In the genomic region with DNA sequence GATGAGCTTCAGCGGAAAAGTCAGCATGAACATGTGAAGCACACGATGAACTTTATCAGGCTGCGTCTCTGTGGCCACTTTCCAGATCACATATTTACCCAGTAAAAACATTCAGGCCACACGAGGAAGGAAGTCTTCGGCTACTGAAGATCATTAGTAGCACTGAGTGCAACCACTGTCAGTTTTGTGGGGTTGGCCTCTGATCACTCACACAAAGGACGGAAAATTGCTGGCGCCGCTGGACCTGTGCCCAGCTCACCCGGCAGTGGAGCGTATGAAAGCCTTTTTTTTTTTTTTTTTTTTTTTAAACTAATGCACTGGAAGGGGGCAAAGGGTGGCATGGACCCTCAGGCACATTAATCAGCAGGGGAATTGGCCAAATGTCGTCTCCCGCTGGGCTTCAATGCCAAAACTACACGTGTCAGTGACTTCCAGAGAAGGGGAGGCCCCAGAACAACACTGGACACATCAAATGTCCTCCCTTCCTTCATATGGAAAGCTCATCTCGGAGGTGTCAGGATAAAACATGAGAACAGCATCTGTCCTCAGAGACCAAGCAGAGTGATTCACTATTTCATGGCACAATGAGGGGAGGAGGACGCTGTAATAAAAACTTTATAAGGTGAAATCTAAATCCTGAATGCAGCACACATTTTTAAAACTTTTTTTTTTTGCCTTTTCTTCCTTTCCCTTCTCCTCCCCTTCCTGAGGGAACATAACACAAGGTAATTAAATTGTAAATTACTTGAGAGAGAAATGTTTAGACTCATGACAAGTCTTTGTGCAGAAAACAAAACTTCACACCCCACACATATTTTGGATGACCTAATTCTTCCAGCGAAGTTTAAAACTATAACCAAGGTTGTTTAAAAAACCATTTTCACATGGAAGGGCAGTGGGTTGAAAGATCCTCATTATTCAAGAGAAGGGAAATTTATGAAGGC, we compare ENCODE assay signal across 8 cellular contexts.
A peak's percentile ranks its signal among the peaks of the same experiment; 100 is the strongest.
DNase-seq lines count a peak whose midpoint lies in the region; ATAC-seq and TF ChIP-seq lines count a peak whose summit lies in the region.

No MANE protein-coding gene starts in this region.

- no peak for TF ChIP-seq POLR2A in gastrocnemius medialis (IDR thresholded peaks at IDR 0.05)

- H3K9me3 Mint-ChIP-seq in immature natural killer cell = peaks cover 9 to 19% (median 12%) of the 10 kb centered on the region in 6 donors

- H3K4me1 ChIP-seq in SK-N-SH (ENCODE audit: control insufficient read depth in 1 of 2, insufficient read depth in 2 of 2, low read depth in 1 of 2, low read length in 1 of 2) = peaks cover 14 to 34% of the 10 kb centered on the region in 2 experiments; a peak in 3 of 4 replicates
- no peaks in the 10 kb centered on the region for H3K4me1 ChIP-seq in gastrocnemius medialis

- peak overlapping the region in 1 of 2 experiments; percentile 40; a peak in 1 of 4 replicates for H3K27ac ChIP-seq in SK-N-SH (ENCODE audit: low read depth in 2 of 2, low read length in 1 of 2)
- peak overlapping the region in 1 of 4 donors; percentile 23 for H3K27ac ChIP-seq in gastrocnemius medialis

- peak in 1 of 2 experiments; percentile 8; a peak in 1 of 4 replicates for TF ChIP-seq EP300 in SK-N-SH (IDR thresholded peaks at IDR 0.05; ENCODE audit: borderline replicate concordance in 1 of 2, low read depth in 1 of 2, low read length in 1 of 2)

- H3K36me3 ChIP-seq in SK-N-SH (replicated peaks in 1 of 2; ENCODE audit: control insufficient read depth in 1 of 2, insufficient read depth in 2 of 2, low read length in 1 of 2) (peaks cover 0 to 6% of the 10 kb centered on the region in 2 experiments), gastrocnemius medialis (no peaks in the 10 kb centered on the region)

- POLR2A ChIA-PET in SK-N-SH (lab: Yijun Ruan, JAX) = interaction anchor here (1.2 kb wide), 1 partner anchor 30 kb away, joined by 4 read pairs; no protein-coding TSS in a partner anchor

- no peak for TF ChIP-seq RAD21 in SK-N-SH (IDR thresholded peaks at IDR 0.05; ENCODE audit: low read length)

- H3K27me3 ChIP-seq in SK-N-SH (ENCODE audit: insufficient read depth) = no peaks in the 10 kb centered on the region
- no peaks in the 10 kb centered on the region for H3K27me3 ChIP-seq in gastrocnemius medialis

- no peak overlapping the region for H3K4me2 ChIP-seq in SK-N-SH

- H3K9me3 ChIP-seq in SK-N-SH (no peaks in the 10 kb centered on the region), gastrocnemius medialis (no peaks in the 10 kb centered on the region)

- WGBS in SK-N-SH (ENCODE audit: low lambda C conversion rate) = 50% methylated on average over 16 of the region's 16 CpGs

- H3K4me3 ChIP-seq in SK-N-SH (ENCODE audit: low read depth in 2 of 2, low read length in 1 of 2) (no peak overlapping the region), gastrocnemius medialis (peak overlapping the region in 3 of 4 donors; percentile 20 to 26 (median 21))

- no peak overlapping the region for H3K9ac ChIP-seq in SK-N-SH

- no peaks in the 10 kb centered on the region for H4K20me1 ChIP-seq in SK-N-SH (ENCODE audit: insufficient read depth)

- CTCF ChIA-PET in SK-N-SH (lab: Yijun Ruan, JAX) = interaction anchor here (1.0 to 1.3 kb wide), 4 partner anchors 12 to 222 kb away, joined by 3 to 7 read pairs (median 3); no protein-coding TSS in a partner anchor

- TF ChIP-seq CTCF in SK-N-SH (IDR thresholded peaks at IDR 0.05) (no peak), gastrocnemius medialis (IDR thresholded peaks at IDR 0.05 in 4 of 5, conservative IDR thresholded peaks at IDR 0.05 in 1 of 5) (no peak)

- no peaks in the 10 kb centered on the region for H3K9me2 ChIP-seq in SK-N-SH

- H3F3A ChIP-seq in SK-N-SH (replicated peaks; ENCODE audit: insufficient read depth) = no peaks in the 10 kb centered on the region

- H3K27me3 Mint-ChIP-seq in immature natural killer cell (ENCODE audit: low read depth in 3 of 3) = peaks cover 0 to 6% (median 0%) of the 10 kb centered on the region in 3 donors

- peak overlapping the region in 1 of 6 donors; percentile 26 for H3K27ac Mint-ChIP-seq in immature natural killer cell

- H3K36me3 Mint-ChIP-seq in immature natural killer cell = peaks cover 7 to 19% (median 12%) of the 10 kb centered on the region in 3 donors

- H2AFZ ChIP-seq in SK-N-SH (ENCODE audit: low read depth) = no peak overlapping the region

- H3K4me3 Mint-ChIP-seq in immature natural killer cell = no peak overlapping the region

- intact Hi-C loops in gastrocnemius medialis (cut with DNase I; ENCODE audit: low total_unique reads) = no loop called here

- ATAC-seq in gastrocnemius medialis (peak; percentile 41 to 56), HG03469 (IDR thresholded peaks at IDR 0.05; ENCODE audit: unreplicated experiment) (no peak)

- DNase-seq in GDM1 (lab: John Stamatoyannopoulos, UW) (peak; percentile 68), SK-N-SH (peak; percentile 61), glomerular endothelial cell (ENCODE audit: extremely low read depth, low read depth, low spot score) (peak; percentile 61), gastrocnemius medialis (no peak), immature natural killer cell (no peak), SK-N-DZ (ENCODE audit: low spot score) (no peak)
- no peak for DNase-seq in activated CD4-positive, alpha-beta T cell treated with anti-CD3 and anti-CD28 coated beads, Interleukin-2, amount 50 U/mL, for 4 hours

- H3K79me2 ChIP-seq in SK-N-SH (ENCODE audit: insufficient read depth) = no peaks in the 10 kb centered on the region

- in situ Hi-C loops in gastrocnemius medialis (cut with MboI; ENCODE audit: low sequenced_read_pairs in 4 of 4) = no loop called here

- H3K4me1 Mint-ChIP-seq in immature natural killer cell = peaks cover 0 to 10% of the 10 kb centered on the region in 2 donors

TF ChIP-seq in SK-N-SH, 30 proteins besides CTCF, POLR2A, EP300 and RAD21:
- TF ChIP-seq, protein P1, sequence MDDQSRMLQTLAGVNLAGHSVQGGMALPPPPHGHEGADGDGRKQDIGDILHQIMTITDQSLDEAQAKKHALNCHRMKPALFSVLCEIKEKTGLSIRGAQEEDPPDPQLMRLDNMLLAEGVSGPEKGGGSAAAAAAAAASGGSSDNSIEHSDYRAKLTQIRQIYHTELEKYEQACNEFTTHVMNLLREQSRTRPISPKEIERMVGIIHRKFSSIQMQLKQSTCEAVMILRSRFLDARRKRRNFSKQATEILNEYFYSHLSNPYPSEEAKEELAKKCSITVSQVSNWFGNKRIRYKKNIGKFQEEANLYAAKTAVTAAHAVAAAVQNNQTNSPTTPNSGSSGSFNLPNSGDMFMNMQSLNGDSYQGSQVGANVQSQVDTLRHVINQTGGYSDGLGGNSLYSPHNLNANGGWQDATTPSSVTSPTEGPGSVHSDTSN (IDR thresholded peaks at IDR 0.05) = no peak
- TF ChIP-seq NFIC (IDR thresholded peaks at IDR 0.05; ENCODE audit: borderline replicate concordance) (peak; percentile 36; the same call in 1 of the 2 replicates), RFX5 (IDR thresholded peaks at IDR 0.05; ENCODE audit: low read length) (0 out of 2 replicates have a peak, but pooled peaks have one; percentile 23), MXI1 (IDR thresholded peaks at IDR 0.05; ENCODE audit: low read depth, low read length) (peak; percentile 75; the same call in 1 of the 2 replicates)

Comparison
In these comparisons a context has a peak if more than half of its experiments do, and no peak if none do; other contexts are left out.
1. DNase-seq: peak in GDM1 (single experiment), SK-N-SH (single experiment) and glomerular endothelial cell (single experiment); none in gastrocnemius medialis (0 of 2), immature natural killer cell (0 of 3), activated CD4-positive, alpha-beta T cell treated with anti-CD3 and anti-CD28 coated beads, Interleukin-2, amount 50 U/mL, for 4 hours (0 of 2) and SK-N-DZ (single experiment).
2. H3K4me3 ChIP-seq: peak in gastrocnemius medialis (3 of 4); none in SK-N-SH (0 of 2).